11 cellular contexts compared by ENCODE assay signal in genomic region chr2:159715451-159715850, GRCh38. TPM values are rescaled to one million over a fixed set of nuclear protein-coding genes. Genes with fewer than 3 reads are reported as not detected.
DNase-seq lines count a peak whose midpoint lies in the region; ATAC-seq and TF ChIP-seq lines count a peak whose summit lies in the region.
"Had no signal": no experiment of that assay in that cellular context is flagged by ENCODE, and none has a peak within 500 bp of the region (broad histone marks: within the 10 kb centered on the region; RNA-seq: fewer than 3 reads in every experiment).

No MANE protein-coding gene starts in this region.

- peaks cover 22 to 65% (median 42%) of the 10 kb centered on the region in 10 experiments for H3K4me1 ChIP-seq in BLaER1 treated with 17β-estradiol and CSF1 and Interleukin-3, amounts not matched to agents 10 nM and 100 nM
- H3K4me1 ChIP-seq in H9 (ENCODE audit: insufficient read depth, low read length) (no peaks in the 10 kb centered on the region), prostate gland (replicated peaks) (peaks cover 12% of the 10 kb centered on the region)
- peaks cover 51% of the 10 kb centered on the region in 2 donors for H3K4me1 ChIP-seq in naive thymus-derived CD4-positive, alpha-beta T cell (ENCODE audit: control insufficient read depth in 2 of 2, insufficient read depth in 2 of 2, low read length in 2 of 2)

- H3K23ac ChIP-seq in H9 (ENCODE audit: insufficient read length, low read depth, low read length), result no peak overlapping the region

- H3K9me3 ChIP-seq in BLaER1 treated with 17β-estradiol and CSF1 and Interleukin-3, amounts not matched to agents 10 nM and 100 nM (replicated peaks in 1 of 11), result peaks cover 0 to 33% (median 24%) of the 10 kb centered on the region in 11 experiments; a peak in 17 of 22 replicates
- H3K9me3 ChIP-seq in H9 (ENCODE audit: control insufficient read depth, low read depth, low read length) (no peaks in the 10 kb centered on the region), prostate gland (no peaks in the 10 kb centered on the region)
- H3K9me3 ChIP-seq in naive thymus-derived CD4-positive, alpha-beta T cell (ENCODE audit: control insufficient read depth in 2 of 3, low read length in 3 of 3), result no peaks in the 10 kb centered on the region
- H3K9me3 ChIP-seq: ovary had no signal

- H3K9ac ChIP-seq in BLaER1 treated with 17β-estradiol and CSF1 and Interleukin-3, amounts not matched to agents 10 nM and 100 nM, result peak overlapping the region in 1 of 11 experiments; percentile 51; a peak in 1 of 22 replicates
- H3K9ac ChIP-seq in H9 (ENCODE audit: extremely low read depth, insufficient read length, low read length), result no peak overlapping the region

- in situ Hi-C loops in brain microvascular endothelial cell (cut with HindIII; ENCODE audit: low pct_ligation_motif_present, low sequenced_read_pairs), result no loop called here

- no peak overlapping the region for H4K5ac ChIP-seq in H9 (ENCODE audit: insufficient read length, low read depth, low read length)

- no peak overlapping the region for H3T11ph ChIP-seq in H9 (ENCODE audit: low read length)

- no CpG with 5 or more reads among the region's 4 CpGs for WGBS in H9 (ENCODE audit: extremely low coverage, insufficient read length, low lambda C conversion rate)
- 75% methylated on average over 4 of the region's 4 CpGs for WGBS in prostate gland

- no peaks in the 10 kb centered on the region for H3K23me2 ChIP-seq in H9 (ENCODE audit: insufficient read length, low read depth, low read length, poor library complexity, severe bottlenecking)

- H3K9me3 Mint-ChIP-seq in H9, result no peaks in the 10 kb centered on the region
- H3K9me3 Mint-ChIP-seq in activated naive CD8-positive, alpha-beta T cell treated with anti-CD3 and anti-CD28 coated beads for 36 hours, result peaks cover 2% of the 10 kb centered on the region
- H3K9me3 Mint-ChIP-seq in naive thymus-derived CD4-positive, alpha-beta T cell, result peaks cover 0 to 5% (median 0%) of the 10 kb centered on the region in 11 donors
- H3K9me3 Mint-ChIP-seq: dendritic cell treated with granulocyte-macrophage colony-stimulating factor and Interleukin-4, amounts not matched to agents 40 ng/mL and 50 ng/mL, for 4 days had no signal

- CTCF ChIA-PET in naive thymus-derived CD4-positive, alpha-beta T cell (lab: Charles Lee), result no interaction called here

- no peak overlapping the region for H2BK15ac ChIP-seq in H9 (ENCODE audit: low read depth, low read length)

- H3K4me3 Mint-ChIP-seq in H9, result no peak overlapping the region; a peak in 1 of 5 replicates
- peak overlapping the region; percentile 18 for H3K4me3 Mint-ChIP-seq in activated naive CD8-positive, alpha-beta T cell treated with anti-CD3 and anti-CD28 coated beads for 36 hours
- H3K4me3 Mint-ChIP-seq in naive thymus-derived CD4-positive, alpha-beta T cell, result peak overlapping the region; percentile 45 to 100 (median 86)
- H3K4me3 Mint-ChIP-seq: dendritic cell treated with granulocyte-macrophage colony-stimulating factor and Interleukin-4, amounts not matched to agents 40 ng/mL and 50 ng/mL, for 4 days had no signal

- intact Hi-C loops in naive thymus-derived CD4-positive, alpha-beta T cell (cut with micrococcal nuclease), result loop anchor here (2.0 to 10.0 kb wide), 3 partner anchors 59 to 591 kb away; no protein-coding TSS in a partner anchor
- intact Hi-C loops in prostate gland (cut with DNase I), result loop anchor here (10.0 kb wide), 1 partner anchor 581 kb away; no protein-coding TSS in a partner anchor

- peaks cover 69% of the 10 kb centered on the region for H3K79me2 ChIP-seq in H9 (ENCODE audit: insufficient read depth, low read length)

- H3K4me2 ChIP-seq in BLaER1 treated with 17β-estradiol and CSF1 and Interleukin-3, amounts not matched to agents 10 nM and 100 nM, result peak overlapping the region; percentile 23 to 96 (median 90); a peak in 19 of 22 replicates
- no peak overlapping the region for H3K4me2 ChIP-seq in H9 (ENCODE audit: insufficient read depth, insufficient read length, low read length)

- no peaks in the 10 kb centered on the region for H3K79me1 ChIP-seq in H9 (ENCODE audit: insufficient read depth, low read depth, low read length, poor library complexity, severe bottlenecking)

- peaks cover 72 to 80% (median 76%) of the 10 kb centered on the region in 11 experiments for H4K20me1 ChIP-seq in BLaER1 treated with 17β-estradiol and CSF1 and Interleukin-3, amounts not matched to agents 10 nM and 100 nM
- H4K20me1 ChIP-seq in H9 (ENCODE audit: control insufficient read depth, insufficient read depth, insufficient read length), result no peaks in the 10 kb centered on the region

- no peak overlapping the region for H4K8ac ChIP-seq in H9 (replicated peaks; ENCODE audit: insufficient read length, low read depth, low read length)

- POLR2A ChIA-PET in naive thymus-derived CD4-positive, alpha-beta T cell (lab: Charles Lee), result interaction anchor here (0.7 to 1.2 kb wide), 3 partner anchors 8 to 189 kb away, joined by 3 to 4 read pairs (median 3); partner anchors contain the start of gene LY75

- H3K27me3 Mint-ChIP-seq in H9 (ENCODE audit: low read depth), result no peaks in the 10 kb centered on the region
- H3K27me3 Mint-ChIP-seq in activated naive CD8-positive, alpha-beta T cell treated with anti-CD3 and anti-CD28 coated beads for 36 hours, result peaks cover 5% of the 10 kb centered on the region
- no peaks in the 10 kb centered on the region for H3K27me3 Mint-ChIP-seq in naive thymus-derived CD4-positive, alpha-beta T cell
- H3K27me3 Mint-ChIP-seq: dendritic cell treated with granulocyte-macrophage colony-stimulating factor and Interleukin-4, amounts not matched to agents 40 ng/mL and 50 ng/mL, for 4 days had no signal

- no peak overlapping the region for H3K56ac ChIP-seq in H9 (ENCODE audit: insufficient read length, low read depth, low read length)

- peaks cover 58 to 68% (median 62%) of the 10 kb centered on the region in 11 experiments for H3K36me3 ChIP-seq in BLaER1 treated with 17β-estradiol and CSF1 and Interleukin-3, amounts not matched to agents 10 nM and 100 nM
- H3K36me3 ChIP-seq in naive thymus-derived CD4-positive, alpha-beta T cell (ENCODE audit: control insufficient read depth in 2 of 3, insufficient read depth in 3 of 3, low read length in 3 of 3), result peaks cover 0 to 17% (median 0%) of the 10 kb centered on the region in 3 experiments
- no peaks in the 10 kb centered on the region for H3K36me3 ChIP-seq in prostate gland
- peaks cover 39% of the 10 kb centered on the region for H3K36me3 ChIP-seq in brain microvascular endothelial cell (replicated peaks)
- H3K36me3 ChIP-seq: ovary had no signal

- no peaks in the 10 kb centered on the region for H3K27me3 ChIP-seq in BLaER1 treated with 17β-estradiol and CSF1 and Interleukin-3, amounts not matched to agents 10 nM and 100 nM
- H3K27me3 ChIP-seq in H9 (ENCODE audit: insufficient read depth, low read length), result no peaks in the 10 kb centered on the region
- H3K27me3 ChIP-seq in naive thymus-derived CD4-positive, alpha-beta T cell (ENCODE audit: control insufficient read depth in 2 of 2, insufficient read depth in 2 of 2, low read length in 2 of 2), result no peaks in the 10 kb centered on the region
- H3K27me3 ChIP-seq in prostate gland (replicated peaks; ENCODE audit: insufficient read depth), result no peaks in the 10 kb centered on the region
- H3K27me3 ChIP-seq in brain microvascular endothelial cell (replicated peaks), result no peaks in the 10 kb centered on the region
- H3K27me3 ChIP-seq: ovary had no signal

- no peak overlapping the region for H2BK20ac ChIP-seq in H9 (ENCODE audit: low read depth, low read length, poor library complexity, severe bottlenecking)

- peak overlapping the region in 2 of 10 experiments; percentile 3 to 9; a peak in 4 of 20 replicates for H3K4me3 ChIP-seq in BLaER1 treated with 17β-estradiol and CSF1 and Interleukin-3, amounts not matched to agents 10 nM and 100 nM
- H3K4me3 ChIP-seq in naive thymus-derived CD4-positive, alpha-beta T cell (ENCODE audit: low read length), result no peak overlapping the region
- H3K4me3 ChIP-seq in prostate gland (no peak overlapping the region), brain microvascular endothelial cell (ENCODE audit: low read depth, low read length) (no peak overlapping the region)
- H3K4me3 ChIP-seq: ovary had no signal

- H3K27ac Mint-ChIP-seq in H9, result peak overlapping the region in 2 of 3 experiments; percentile 49 to 73; a peak in 3 of 7 replicates
- no peak overlapping the region for H3K27ac Mint-ChIP-seq in activated naive CD8-positive, alpha-beta T cell treated with anti-CD3 and anti-CD28 coated beads for 36 hours
- H3K27ac Mint-ChIP-seq in naive thymus-derived CD4-positive, alpha-beta T cell, result peak overlapping the region in 4 of 9 donors; percentile 16 to 77 (median 42)
- H3K27ac Mint-ChIP-seq: dendritic cell treated with granulocyte-macrophage colony-stimulating factor and Interleukin-4, amounts not matched to agents 40 ng/mL and 50 ng/mL, for 4 days had no signal

- H2AFZ ChIP-seq in H9 (ENCODE audit: low read length), result no peak overlapping the region

- H2BK120ac ChIP-seq in H9 (ENCODE audit: low read depth, low read length, poor library complexity, severe bottlenecking), result no peak overlapping the region

- TF ChIP-seq POLR2A in prostate gland (IDR thresholded peaks at IDR 0.05), result no peak

- DNase-seq in H9 (no peak), retina (no peak), prostate gland (ENCODE audit: low spot score) (no peak), GM20000 (ENCODE audit: low spot score) (no peak), brain microvascular endothelial cell (no peak)
- DNase-seq in activated naive CD8-positive, alpha-beta T cell treated with anti-CD3 and anti-CD28 coated beads for 36 hours, result no peak
- no peak for DNase-seq in naive thymus-derived CD4-positive, alpha-beta T cell
- DNase-seq: NCI-H524, ovary had no signal

- no peak overlapping the region for H2BK5ac ChIP-seq in H9 (ENCODE audit: insufficient read length, low read length)

- H4K91ac ChIP-seq in H9 (ENCODE audit: insufficient read length, low read depth, low read length), result no peak overlapping the region

- H3K27ac ChIP-seq in BLaER1 treated with 17β-estradiol and CSF1 and Interleukin-3, amounts not matched to agents 10 nM and 100 nM, result no peak overlapping the region
- H3K27ac ChIP-seq in H9 (ENCODE audit: insufficient read length, low read depth, low read length) (no peak overlapping the region), prostate gland (no peak overlapping the region), brain microvascular endothelial cell (no peak overlapping the region)
- H3K27ac ChIP-seq in naive thymus-derived CD4-positive, alpha-beta T cell (ENCODE audit: low read depth, low read length), result no peak overlapping the region
- H3K27ac ChIP-seq: ovary had no signal

- no peak overlapping the region for H2BK12ac ChIP-seq in H9 (ENCODE audit: insufficient read length, low read depth, low read length)

- ATAC-seq in naive thymus-derived CD4-positive, alpha-beta T cell, result no peak

- H3K14ac ChIP-seq in H9 (ENCODE audit: insufficient read depth, low read length), result no peak overlapping the region

- peaks cover 31 to 65% (median 44%) of the 10 kb centered on the region in 3 experiments for H3K36me3 Mint-ChIP-seq in H9 (ENCODE audit: insufficient read depth in 1 of 3, low read depth in 3 of 3)
- H3K36me3 Mint-ChIP-seq in activated naive CD8-positive, alpha-beta T cell treated with anti-CD3 and anti-CD28 coated beads for 36 hours, result peaks cover 66% of the 10 kb centered on the region
- peaks cover 13 to 34% (median 31%) of the 10 kb centered on the region in 5 donors for H3K36me3 Mint-ChIP-seq in naive thymus-derived CD4-positive, alpha-beta T cell

- no peak overlapping the region for H3K4ac ChIP-seq in H9 (ENCODE audit: low read depth, low read length)

- TF ChIP-seq CTCF in H9 (conservative IDR thresholded peaks at IDR 0.05) (no peak), prostate gland (IDR thresholded peaks at IDR 0.05) (no peak), GM20000 (IDR thresholded peaks at IDR 0.05; ENCODE audit: extremely low read depth, missing control alignments) (no peak), brain microvascular endothelial cell (IDR thresholded peaks at IDR 0.05; ENCODE audit: low read depth, low read length, missing control alignments) (no peak)

- H2AK5ac ChIP-seq in H9 (ENCODE audit: insufficient read length, low read length), result no peak overlapping the region

- H3K4me1 Mint-ChIP-seq in H9, result peaks cover 38 to 65% of the 10 kb centered on the region in 2 experiments
- H3K4me1 Mint-ChIP-seq in activated naive CD8-positive, alpha-beta T cell treated with anti-CD3 and anti-CD28 coated beads for 36 hours, result peaks cover 50% of the 10 kb centered on the region
- H3K4me1 Mint-ChIP-seq in naive thymus-derived CD4-positive, alpha-beta T cell, result peaks cover 50 to 88% (median 80%) of the 10 kb centered on the region in 7 donors

- no peak overlapping the region for H3K18ac ChIP-seq in H9 (ENCODE audit: insufficient read length, low read depth, low read length)

RNA-seq across cellular contexts. Expression of gene MARCHF7, which starts 3.1 kb away (rescaled TPM):
- total RNA-seq in H9 (2021) (103 and 111 TPM in 2 replicates), prostate gland (100 to 1,000 TPM in 1 of 2 donors, 10 to 100 TPM in 1; 60.7 to 119 TPM)
- 10 to 100 TPM; 85.4 to 86.8 TPM for total RNA-seq in activated naive CD8-positive, alpha-beta T cell treated with anti-CD3 and anti-CD28 coated beads for 36 hours
- total RNA-seq in naive thymus-derived CD4-positive, alpha-beta T cell, result 100 to 1,000 TPM in 2 of 5 experiments, 10 to 100 TPM in 3; 64.3 to 120 (median 80.2) TPM
- polyA plus RNA-seq in naive thymus-derived CD4-positive, alpha-beta T cell, result 100 to 1,000 TPM; 187 to 210 TPM

Comparison
In these comparisons a context has a peak if more than half of its experiments do, and no peak if none do; other contexts are left out.
1. H3K4me3 Mint-ChIP-seq: peak in activated naive CD8-positive, alpha-beta T cell treated with anti-CD3 and anti-CD28 coated beads for 36 hours (single experiment) and naive thymus-derived CD4-positive, alpha-beta T cell (10 of 10); none in H9 (0 of 2).